Comparison of ENCODE assay signal across 31 cellular contexts in genomic region chr12:89228466-89228865, GRCh38.
"Had no signal": no experiment of that assay in that cellular context is flagged by ENCODE, and none has a peak within 500 bp of the region (broad histone marks: within the 10 kb centered on the region; RNA-seq: fewer than 3 reads in every experiment).

No MANE protein-coding gene starts in this region.

- H3K4me3 Mint-ChIP-seq: activated naive CD4-positive, alpha-beta T cell treated with anti-CD3 and anti-CD28 coated beads, Interleukin-2, amount 50 U/mL, for 24 hours; activated T-helper 17 cell treated with anti-CD3 and anti-CD28 coated beads, Interleukin-2, amount 50 U/mL, for 72 hours; memory B cell; stimulated activated naive B cell treated with anti-CD40 and anti-IgM and Interleukin-4, amounts not matched to agents 10 μg/mL and 1 μg/mL and 100 μg/mL, for 72 hours; T-helper 1 cell treated with Interleukin-12 subunit alpha and Interleukin-12 subunit beta and Interleukin-4 antibody, amounts not matched to agents 30 μg/mL and 1 μg/mL, for 36 hours had no signal

- H3K4me3 ChIP-seq: body of pancreas, colonic mucosa, mucosa of descending colon, pancreas, psoas muscle, sigmoid colon, stomach, thyroid gland, upper lobe of right lung had no signal

- H3K27ac ChIP-seq: body of pancreas, colonic mucosa, pancreas, psoas muscle, sigmoid colon, stomach, upper lobe of right lung, VCaP had no signal

- H3K27me3 ChIP-seq: body of pancreas, colonic mucosa, pancreas, sigmoid colon, stomach, thyroid gland, upper lobe of right lung had no signal

- H3K9me3 ChIP-seq: body of pancreas, colonic mucosa, mucosa of descending colon, pancreas, psoas muscle, stomach, thyroid gland, upper lobe of right lung had no signal

- H3K36me3 ChIP-seq: colonic mucosa, pancreas, sigmoid colon, stomach, thyroid gland, upper lobe of right lung had no signal

- H3K4me1 ChIP-seq: colonic mucosa, psoas muscle, sigmoid colon had no signal

- H3K9me3 Mint-ChIP-seq: activated naive CD4-positive, alpha-beta T cell treated with anti-CD3 and anti-CD28 coated beads, Interleukin-2, amount 50 U/mL, for 24 hours; memory B cell; stimulated activated naive B cell treated with anti-CD40 and anti-IgM and Interleukin-4, amounts not matched to agents 10 μg/mL and 1 μg/mL and 100 μg/mL, for 72 hours; T-helper 1 cell treated with Interleukin-12 subunit alpha and Interleukin-12 subunit beta and Interleukin-4 antibody, amounts not matched to agents 30 μg/mL and 1 μg/mL, for 36 hours had no signal

- H3K36me3 Mint-ChIP-seq: activated naive CD4-positive, alpha-beta T cell treated with anti-CD3 and anti-CD28 coated beads, Interleukin-2, amount 50 U/mL, for 24 hours; memory B cell; stimulated activated naive B cell treated with anti-CD40 and anti-IgM and Interleukin-4, amounts not matched to agents 10 μg/mL and 1 μg/mL and 100 μg/mL, for 72 hours had no signal

- ATAC-seq: activated T-helper 17 cell treated with anti-CD3 and anti-CD28 coated beads, Interleukin-2, amount 50 U/mL, for 72 hours; body of pancreas; mucosa of descending colon; pancreas; psoas muscle; stimulated activated naive B cell treated with anti-CD40 and anti-IgM and Interleukin-4, amounts not matched to agents 10 μg/mL and 1 μg/mL and 100 μg/mL, for 72 hours; upper lobe of right lung had no signal

- H3K4me1 Mint-ChIP-seq: stimulated activated naive B cell treated with anti-CD40 and anti-IgM and Interleukin-4, amounts not matched to agents 10 μg/mL and 1 μg/mL and 100 μg/mL, for 72 hours had no signal

- DNase-seq: activated CD4-positive, alpha-beta T cell treated with anti-CD3 and anti-CD28 coated beads for 48 hours; activated CD4-positive, alpha-beta T cell treated with anti-CD3 and anti-CD28 coated beads, Interleukin-2, amount 50 U/mL, for 48 hours; activated CD8-positive, alpha-beta memory T cell treated with anti-CD3 and anti-CD28 coated beads, Interleukin-2, amount 50 U/mL, for 4 hours; activated gamma-delta T cell treated with Interleukin-2 at 50 U/mL for 16 hours; activated T-cell treated with anti-CD3 and anti-CD28 coated beads, Interleukin-2, amount 50 U/mL, for 1 hour; anterior cingulate cortex; body of pancreas; colonic mucosa; effector memory CD4-positive, alpha-beta T cell; erythroblast; head of caudate nucleus; hypothalamus; mucosa of descending colon; pancreas; psoas muscle; sigmoid colon; small intestine; stimulated activated CD4-positive, alpha-beta T cell treated with anti-CD3 and anti-CD28 coated beads, Interleukin-1b, Interleukin-23, amount 100 ng/mL, for 48 hours; stimulated activated CD4-positive, alpha-beta T cell treated with anti-CD3 and anti-CD28 coated beads, Interleukin-4, amount 100 ng/mL, for 4 hours; stimulated activated CD8-positive, alpha-beta memory T cell treated with anti-CD3 and anti-CD28 coated beads, Interleukin-4, amount 100 ng/mL, for 48 hours; stimulated activated naive B cell treated with anti-CD40 and anti-IgM and Interleukin-4, amounts not matched to agents 10 μg/mL and 1 μg/mL and 100 μg/mL, for 72 hours; stomach; SW 1271; T-helper 9 cell; thyroid gland; upper lobe of right lung had no signal

- H3K27ac Mint-ChIP-seq: activated naive CD4-positive, alpha-beta T cell treated with anti-CD3 and anti-CD28 coated beads, Interleukin-2, amount 50 U/mL, for 24 hours; activated T-helper 17 cell treated with anti-CD3 and anti-CD28 coated beads, Interleukin-2, amount 50 U/mL, for 72 hours; memory B cell; stimulated activated naive B cell treated with anti-CD40 and anti-IgM and Interleukin-4, amounts not matched to agents 10 μg/mL and 1 μg/mL and 100 μg/mL, for 72 hours; T-helper 1 cell treated with Interleukin-12 subunit alpha and Interleukin-12 subunit beta and Interleukin-4 antibody, amounts not matched to agents 30 μg/mL and 1 μg/mL, for 36 hours had no signal

- H3K27me3 Mint-ChIP-seq: activated naive CD4-positive, alpha-beta T cell treated with anti-CD3 and anti-CD28 coated beads, Interleukin-2, amount 50 U/mL, for 24 hours; activated T-helper 17 cell treated with anti-CD3 and anti-CD28 coated beads, Interleukin-2, amount 50 U/mL, for 72 hours had no signal
